22 cellular contexts compared by ENCODE assay signal in the genomic region with DNA sequence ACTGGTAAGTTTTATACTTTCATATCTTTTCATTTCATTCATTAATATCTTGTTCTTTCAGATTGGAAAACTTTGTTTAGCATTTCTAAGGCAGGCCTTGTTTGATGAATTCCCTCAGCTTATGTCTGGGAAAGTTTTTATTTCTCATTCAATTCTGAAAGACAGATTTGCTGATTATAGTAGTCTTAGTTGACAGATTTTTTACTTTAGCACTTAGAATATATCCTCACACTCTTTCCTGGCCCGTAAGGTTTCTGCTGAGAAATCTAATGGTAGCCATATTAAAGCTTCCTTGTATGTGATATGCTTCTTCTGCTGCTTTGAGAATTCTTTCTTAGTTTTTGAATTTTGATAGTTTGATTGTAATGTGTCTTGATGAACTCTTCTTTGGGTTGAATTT. TPM values are rescaled to one million over a fixed set of nuclear protein-coding genes. Genes with fewer than 3 reads are reported as not detected.
DNase-seq lines count a peak whose midpoint lies in the region; ATAC-seq, FAIRE-seq and TF ChIP-seq lines count a peak whose summit lies in the region.
"Had no signal": no experiment of that assay in that cellular context is flagged by ENCODE, and none has a peak within 500 bp of the region (broad histone marks: within the 10 kb centered on the region; RNA-seq: fewer than 3 reads in every experiment).

No MANE protein-coding gene starts in this region.

- no peak overlapping the region for H3K9ac ChIP-seq in Karpas-422 (ENCODE audit: low read length)
- H3K9ac ChIP-seq: BLaER1 had no signal

- POLR2A ChIA-PET in A549 (lab: Yijun Ruan, JAX) = no interaction called here

- no peak overlapping the region for H3K4me2 ChIP-seq in A549
- no peak overlapping the region for H3K4me2 ChIP-seq in Karpas-422 (ENCODE audit: low read depth, low read length, poor library complexity, severe bottlenecking)
- H3K4me2 ChIP-seq: BLaER1 had no signal

- no peak for TF ChIP-seq EP300 in A549 (IDR thresholded peaks at IDR 0.05)

- no peak for ATAC-seq in A549
- ATAC-seq in HG02759 (IDR thresholded peaks at IDR 0.05; ENCODE audit: unreplicated experiment) = no peak
- ATAC-seq: GM12878 had no signal

- FAIRE-seq in A549 (lab: Jason Lieb, UNC) (peak; percentile 51), colon (lab: Jason Lieb, UNC) (peak; percentile 61)
- FAIRE-seq: G401.6, GM12878, GM12892, GM18507 had no signal

- H2AFZ ChIP-seq in Karpas-422 (ENCODE audit: low read length) = no peak overlapping the region

- no peaks in the 10 kb centered on the region for H3K9me2 ChIP-seq in Karpas-422 (replicated peaks; ENCODE audit: insufficient read depth, low read length)

- H4K20me1 ChIP-seq in Karpas-422 (ENCODE audit: insufficient read depth, low read depth, low read length) = no peaks in the 10 kb centered on the region
- H4K20me1 ChIP-seq: BLaER1 had no signal

- H3K79me2 ChIP-seq in Karpas-422 (ENCODE audit: low read length) = no peaks in the 10 kb centered on the region

- H3K27ac ChIP-seq in A549 (no peak overlapping the region), Karpas-422 (ENCODE audit: low read length) (no peak overlapping the region)
- H3K27ac ChIP-seq: 22Rv1, BLaER1 had no signal

- H3K4me3 ChIP-seq in A549 (no peak overlapping the region), Karpas-422 (ENCODE audit: low read length) (no peak overlapping the region)
- H3K4me3 ChIP-seq: BLaER1, GM12878 had no signal

- TF ChIP-seq RAD21 in A549 (conservative IDR thresholded peaks at IDR 0.05 in 1 of 2, IDR thresholded peaks at IDR 0.05 in 1 of 2) = no peak

- no peaks in the 10 kb centered on the region for H3K36me3 ChIP-seq in Karpas-422 (ENCODE audit: insufficient read depth, low read length)
- H3K36me3 ChIP-seq: BE2C, BLaER1 had no signal

- H3K9me3 ChIP-seq in A549 = no peaks in the 10 kb centered on the region
- no peaks in the 10 kb centered on the region for H3K9me3 ChIP-seq in Karpas-422 (ENCODE audit: low read length)
- H3K9me3 ChIP-seq: BE2C, BLaER1 had no signal

- CTCF ChIA-PET in A549 (lab: Yijun Ruan, JAX) = interaction anchor here (0.8 to 2.9 kb wide), 4 partner anchors 156 to 1778 kb away, joined by 3 to 9 read pairs (median 6); no protein-coding TSS in a partner anchor

- TF ChIP-seq POLR2A in A549 (IDR thresholded peaks at IDR 0.05; ENCODE audit: low read length) = no peak

- 96% methylated on average over 1 of the region's 1 CpG for WGBS in A549 (ENCODE audit: missing lambda C conversion rate)

- H3K4me1 ChIP-seq in A549 = no peaks in the 10 kb centered on the region
- H3K4me1 ChIP-seq in Karpas-422 (ENCODE audit: low read length) = no peaks in the 10 kb centered on the region
- H3K4me1 ChIP-seq: BE2C, BLaER1 had no signal

- TF ChIP-seq CTCF in A549 (IDR thresholded peaks at IDR 0.05) = no peak

- no peak for DNase-seq in A549 (ENCODE audit: low read depth in 1 of 2, low spot score in 1 of 2)
- DNase-seq in Karpas-422 = peak; percentile 1
- no peak for DNase-seq in GF-D8 (lab: John Stamatoyannopoulos, UW)
- DNase-seq: ACHN; BE2C; C1 segment of cervical spinal cord; CD4-positive, alpha-beta memory T cell; CD4-positive, CD25-positive, alpha-beta regulatory T cell; CD8-positive, alpha-beta memory T cell; COR-L47; DMS 273 treated with DMSO at 0.1 percent for 48 hours; DMS153; DMS79 treated with DMSO at 0.1 percent for 48 hours had no signal

- no peaks in the 10 kb centered on the region for H3K27me3 ChIP-seq in Karpas-422 (ENCODE audit: low read length)
- H3K27me3 ChIP-seq: BE2C, BLaER1 had no signal

TF ChIP-seq in A549, 52 proteins besides CTCF, POLR2A, EP300 and RAD21:
- TF ChIP-seq EHF (CRISPR knock-in tag; IDR thresholded peaks at IDR 0.05) (no peak), ATOH8 (CRISPR knock-in tag; IDR thresholded peaks at IDR 0.05; ENCODE audit: low read depth) (no peak), REST (IDR thresholded peaks at IDR 0.05) (no peak), ELK1 (IDR thresholded peaks at IDR 0.05; ENCODE audit: low read depth, low read length) (no peak), PHF8 (IDR thresholded peaks at IDR 0.05; ENCODE audit: borderline replicate concordance, low read depth) (no peak), MAX (IDR thresholded peaks at IDR 0.05) (no peak), POLR2AphosphoS2 (conservative IDR thresholded peaks at IDR 0.05; ENCODE audit: low read length) (no peak), ESRRA (IDR thresholded peaks at IDR 0.05; ENCODE audit: borderline replicate concordance, low read length) (no peak), SREBF2 (IDR thresholded peaks at IDR 0.05) (no peak), USF2 (IDR thresholded peaks at IDR 0.05) (no peak), JUN (IDR thresholded peaks at IDR 0.05) (no peak)

RNA-seq across cellular contexts. Expression of gene XIST, which starts 7.1 kb away (rescaled TPM):
- polyA plus RNA-seq in A549 (2011; rRNA removed) = 0.11 and 0.19 TPM in 2 replicates
- polyA plus RNA-seq in A549 (2012; cell fraction: cytosol; rRNA removed) = not detected in 2 replicates
- polyA plus RNA-seq in A549 (2012; cell fraction: nucleus; rRNA removed) = 0.01 and 0.07 TPM in 2 replicates
- not detected in 3 replicates for polyA plus RNA-seq in A549 (2017; fragmentation: RNase III; extraction: RNeasy Plus Mini Kit Qiagen cat#74134 plus additional on column Dnase treatment)
- 0.12 and 0.44 TPM in 2 replicates for polyA minus RNA-seq in A549 (2011; rRNA and poly(A)+ RNA removed)
- total RNA-seq in Karpas-422 (2014; rRNA removed; shearing (Covaris generic); ENCODE audit: low replicate concordance) = 127 and 256 TPM in 2 replicates
- total RNA-seq: A172; CD4-positive, alpha-beta memory T cell; CD8-positive, alpha-beta memory T cell had no signal
